In genomic region chr4:73662709-73663546, GRCh38 we compare ENCODE assay signal across 1 cellular context.
TF ChIP-seq lines count a peak whose summit lies in the region.

No MANE protein-coding gene starts in this region.

TF ChIP-seq in GM12878, 131 proteins besides CTCF, POLR2A, EP300 and RAD21 (continued from another document):
- TF ChIP-seq ZNF592 (IDR thresholded peaks at IDR 0.05) = no peak
- peak; percentile 35; the same call in 1 of the 2 replicates for TF ChIP-seq SMC3 (IDR thresholded peaks at IDR 0.05; ENCODE audit: borderline replicate concordance, low read length)
- no peak for TF ChIP-seq EGR1 (IDR thresholded peaks at IDR 0.05; ENCODE audit: borderline replicate concordance in 1 of 2, low read depth in 2 of 2, low read length in 2 of 2)
- TF ChIP-seq IKZF2 (IDR thresholded peaks at IDR 0.05) = no peak
- no peak for TF ChIP-seq REST (IDR thresholded peaks at IDR 0.05; ENCODE audit: low read depth, low read length)
- no peak for TF ChIP-seq E2F4 (IDR thresholded peaks at IDR 0.05; ENCODE audit: low read depth, low read length)
- peak; percentile 31; the same call in 1 of the 2 replicates for TF ChIP-seq RB1 (IDR thresholded peaks at IDR 0.05; ENCODE audit: borderline replicate concordance)
- peak; percentile 33; the same call in 1 of the 2 replicates for TF ChIP-seq YY1 (IDR thresholded peaks at IDR 0.05; ENCODE audit: low read depth, low read length)
- TF ChIP-seq SKIL (IDR thresholded peaks at IDR 0.05; ENCODE audit: low read depth, poor library complexity, severe bottlenecking) = no peak
- no peak for TF ChIP-seq ZNF384 (IDR thresholded peaks at IDR 0.05; ENCODE audit: borderline replicate concordance, low read depth, low read length)
